Comparison of ENCODE assay signal across 2 cellular contexts in genomic region chr21:46427516-46427915, GRCh38.
TF ChIP-seq lines count a peak whose summit lies in the region.

No MANE protein-coding gene starts in this region.

TF ChIP-seq in WTC11, 78 proteins besides CTCF, POLR2A, EP300 and RAD21 (continues in another document):
- TF ChIP-seq ERG (CRISPR knock-in tag; IDR thresholded peaks at IDR 0.05) (no peak), ZNF138 (CRISPR knock-in tag; conservative IDR thresholded peaks at IDR 0.05) (no peak), NR3C1 (CRISPR knock-in tag; conservative IDR thresholded peaks at IDR 0.05; ENCODE audit: low read depth) (no peak), MYBL2 (CRISPR knock-in tag; IDR thresholded peaks at IDR 0.05) (no peak), ATF6 (CRISPR knock-in tag; IDR thresholded peaks at IDR 0.05) (no peak), MLX (CRISPR knock-in tag; IDR thresholded peaks at IDR 0.05) (no peak), TCF7 (CRISPR knock-in tag; IDR thresholded peaks at IDR 0.05; ENCODE audit: low read depth) (no peak), E2F1 (CRISPR knock-in tag; IDR thresholded peaks at IDR 0.05) (no peak)
- TF ChIP-seq, protein P1, sequence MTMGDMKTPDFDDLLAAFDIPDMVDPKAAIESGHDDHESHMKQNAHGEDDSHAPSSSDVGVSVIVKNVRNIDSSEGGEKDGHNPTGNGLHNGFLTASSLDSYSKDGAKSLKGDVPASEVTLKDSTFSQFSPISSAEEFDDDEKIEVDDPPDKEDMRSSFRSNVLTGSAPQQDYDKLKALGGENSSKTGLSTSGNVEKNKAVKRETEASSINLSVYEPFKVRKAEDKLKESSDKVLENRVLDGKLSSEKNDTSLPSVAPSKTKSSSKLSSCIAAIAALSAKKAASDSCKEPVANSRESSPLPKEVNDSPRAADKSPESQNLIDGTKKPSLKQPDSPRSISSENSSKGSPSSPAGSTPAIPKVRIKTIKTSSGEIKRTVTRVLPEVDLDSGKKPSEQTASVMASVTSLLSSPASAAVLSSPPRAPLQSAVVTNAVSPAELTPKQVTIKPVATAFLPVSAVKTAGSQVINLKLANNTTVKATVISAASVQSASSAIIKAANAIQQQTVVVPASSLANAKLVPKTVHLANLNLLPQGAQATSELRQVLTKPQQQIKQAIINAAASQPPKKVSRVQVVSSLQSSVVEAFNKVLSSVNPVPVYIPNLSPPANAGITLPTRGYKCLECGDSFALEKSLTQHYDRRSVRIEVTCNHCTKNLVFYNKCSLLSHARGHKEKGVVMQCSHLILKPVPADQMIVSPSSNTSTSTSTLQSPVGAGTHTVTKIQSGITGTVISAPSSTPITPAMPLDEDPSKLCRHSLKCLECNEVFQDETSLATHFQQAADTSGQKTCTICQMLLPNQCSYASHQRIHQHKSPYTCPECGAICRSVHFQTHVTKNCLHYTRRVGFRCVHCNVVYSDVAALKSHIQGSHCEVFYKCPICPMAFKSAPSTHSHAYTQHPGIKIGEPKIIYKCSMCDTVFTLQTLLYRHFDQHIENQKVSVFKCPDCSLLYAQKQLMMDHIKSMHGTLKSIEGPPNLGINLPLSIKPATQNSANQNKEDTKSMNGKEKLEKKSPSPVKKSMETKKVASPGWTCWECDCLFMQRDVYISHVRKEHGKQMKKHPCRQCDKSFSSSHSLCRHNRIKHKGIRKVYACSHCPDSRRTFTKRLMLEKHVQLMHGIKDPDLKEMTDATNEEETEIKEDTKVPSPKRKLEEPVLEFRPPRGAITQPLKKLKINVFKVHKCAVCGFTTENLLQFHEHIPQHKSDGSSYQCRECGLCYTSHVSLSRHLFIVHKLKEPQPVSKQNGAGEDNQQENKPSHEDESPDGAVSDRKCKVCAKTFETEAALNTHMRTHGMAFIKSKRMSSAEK (CRISPR knock-in tag; IDR thresholded peaks at IDR 0.05; ENCODE audit: borderline replicate concordance): no peak
- TF ChIP-seq, protein P2, sequence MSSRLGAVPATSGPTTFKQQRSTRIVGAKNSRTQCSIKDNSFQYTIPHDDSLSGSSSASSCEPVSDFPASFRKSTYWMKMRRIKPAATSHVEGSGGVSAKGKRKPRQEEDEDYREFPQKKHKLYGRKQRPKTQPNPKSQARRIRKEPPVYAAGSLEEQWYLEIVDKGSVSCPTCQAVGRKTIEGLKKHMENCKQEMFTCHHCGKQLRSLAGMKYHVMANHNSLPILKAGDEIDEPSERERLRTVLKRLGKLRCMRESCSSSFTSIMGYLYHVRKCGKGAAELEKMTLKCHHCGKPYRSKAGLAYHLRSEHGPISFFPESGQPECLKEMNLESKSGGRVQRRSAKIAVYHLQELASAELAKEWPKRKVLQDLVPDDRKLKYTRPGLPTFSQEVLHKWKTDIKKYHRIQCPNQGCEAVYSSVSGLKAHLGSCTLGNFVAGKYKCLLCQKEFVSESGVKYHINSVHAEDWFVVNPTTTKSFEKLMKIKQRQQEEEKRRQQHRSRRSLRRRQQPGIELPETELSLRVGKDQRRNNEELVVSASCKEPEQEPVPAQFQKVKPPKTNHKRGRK (CRISPR knock-in tag; IDR thresholded peaks at IDR 0.05; ENCODE audit: borderline replicate concordance): no peak

TF ChIP-seq in H1, 55 proteins besides CTCF, POLR2A, EP300 and RAD21:
- no peak for TF ChIP-seq SIRT6 (IDR thresholded peaks at IDR 0.05; ENCODE audit: low read length)
- no peak for TF ChIP-seq TCF12 (IDR thresholded peaks at IDR 0.05; ENCODE audit: low read depth, low read length)
